8 cellular contexts compared by ENCODE assay signal in genomic region chr6:38640216-38640909, GRCh38. TPM values are rescaled to one million over a fixed set of nuclear protein-coding genes. Genes with fewer than 3 reads are reported as not detected.
A peak's percentile ranks its signal among the peaks of the same experiment; 100 is the strongest.
DNase-seq lines count a peak whose midpoint lies in the region; ATAC-seq and TF ChIP-seq lines count a peak whose summit lies in the region.

No MANE protein-coding gene starts in this region.

- H3K9me2 ChIP-seq in SK-N-SH: no peaks in the 10 kb centered on the region

- peak overlapping the region; percentile 92 for H3K4me3 ChIP-seq in AG04449 (ENCODE audit: low read depth, low read length)
- H3K4me3 ChIP-seq in SK-N-SH (ENCODE audit: low read depth in 2 of 2, low read length in 1 of 2): peak overlapping the region; percentile 78 to 98
- peak overlapping the region; percentile 98 for H3K4me3 ChIP-seq in epithelial cell of proximal tubule (ENCODE audit: low read depth, low read length)

- TF ChIP-seq CTCF in AG04449 (IDR thresholded peaks at IDR 0.05; ENCODE audit: insufficient read depth, low read length, missing control alignments) (no peak), SK-N-SH (IDR thresholded peaks at IDR 0.05) (no peak), epithelial cell of proximal tubule (conservative IDR thresholded peaks at IDR 0.05; ENCODE audit: low read depth, low read length) (no peak), osteocyte (IDR thresholded peaks at IDR 0.05) (no peak)

- no peaks in the 10 kb centered on the region for H3K9me3 Mint-ChIP-seq in osteocyte (ENCODE audit: unreplicated experiment)

- H3K27ac ChIP-seq in SK-N-SH (ENCODE audit: low read depth in 2 of 2, low read length in 1 of 2): peak overlapping the region; percentile 87 to 94

- no peak for TF ChIP-seq EP300 in SK-N-SH (IDR thresholded peaks at IDR 0.05; ENCODE audit: borderline replicate concordance in 1 of 2, low read depth in 1 of 2, low read length in 1 of 2)

- peak overlapping the region; percentile 97 for H2AFZ ChIP-seq in SK-N-SH (ENCODE audit: low read depth)

- H3K9me3 ChIP-seq in SK-N-SH: no peaks in the 10 kb centered on the region

- no peaks in the 10 kb centered on the region for H3K27me3 Mint-ChIP-seq in osteocyte (ENCODE audit: unreplicated experiment)

- H3K36me3 ChIP-seq in SK-N-SH (replicated peaks in 1 of 2; ENCODE audit: control insufficient read depth in 1 of 2, insufficient read depth in 2 of 2, low read length in 1 of 2): no peaks in the 10 kb centered on the region

- no peaks in the 10 kb centered on the region for H3F3A ChIP-seq in SK-N-SH (replicated peaks; ENCODE audit: insufficient read depth)

- no peaks in the 10 kb centered on the region for H4K20me1 ChIP-seq in SK-N-SH (ENCODE audit: insufficient read depth)

- H3K4me1 Mint-ChIP-seq in osteocyte (ENCODE audit: unreplicated experiment): peaks cover 21% of the 10 kb centered on the region

- CTCF ChIA-PET in AG04449 (lab: Yijun Ruan, JAX): no interaction called here
- CTCF ChIA-PET in SK-N-SH (lab: Yijun Ruan, JAX): interaction anchor here (0.6 to 1.2 kb wide), 2 partner anchors 10 to 331 kb away, joined by 3 to 4 read pairs; no protein-coding TSS in a partner anchor

- POLR2A ChIA-PET in AG04449 (lab: Yijun Ruan, JAX): interaction anchor here (0.7 kb wide), 1 partner anchor 1058 kb away, joined by 3 read pairs; no protein-coding TSS in a partner anchor
- POLR2A ChIA-PET in SK-N-SH (lab: Yijun Ruan, JAX): no interaction called here

- peaks cover 28% of the 10 kb centered on the region for H3K79me2 ChIP-seq in SK-N-SH (ENCODE audit: insufficient read depth)

- DNase-seq in AG04449 (ENCODE audit: low read depth, low spot score) (no peak), SK-N-SH (no peak), epithelial cell of proximal tubule (ENCODE audit: low read depth) (no peak), osteocyte (ENCODE audit: extremely low spot score, unreplicated experiment) (no peak), ureter (ENCODE audit: low spot score) (no peak)

- no peak for TF ChIP-seq RAD21 in SK-N-SH (IDR thresholded peaks at IDR 0.05; ENCODE audit: low read length)

- no peaks in the 10 kb centered on the region for H3K27me3 ChIP-seq in SK-N-SH (ENCODE audit: insufficient read depth)

- ATAC-seq in GM21381 (IDR thresholded peaks at IDR 0.05; ENCODE audit: unreplicated experiment): peak; percentile 22
- ATAC-seq in HG03280 (IDR thresholded peaks at IDR 0.05; ENCODE audit: unreplicated experiment): no peak
- no peak for ATAC-seq in GM18861 (IDR thresholded peaks at IDR 0.05; ENCODE audit: unreplicated experiment)

- H3K4me3 Mint-ChIP-seq in osteocyte (ENCODE audit: unreplicated experiment): peak overlapping the region; percentile 89

- 10% methylated on average over 32 of the region's 32 CpGs for WGBS in SK-N-SH (ENCODE audit: low lambda C conversion rate)

- no peaks in the 10 kb centered on the region for H3K36me3 Mint-ChIP-seq in osteocyte (ENCODE audit: unreplicated experiment)

- H3K9ac ChIP-seq in SK-N-SH: peak overlapping the region; percentile 89

- H3K4me2 ChIP-seq in SK-N-SH: peak overlapping the region; percentile 80

- peaks cover 0 to 9% of the 10 kb centered on the region in 2 experiments; a peak in 2 of 4 replicates for H3K4me1 ChIP-seq in SK-N-SH (ENCODE audit: control insufficient read depth in 1 of 2, insufficient read depth in 2 of 2, low read depth in 1 of 2, low read length in 1 of 2)

- H3K27ac Mint-ChIP-seq in osteocyte (ENCODE audit: unreplicated experiment): peak overlapping the region; percentile 94

TF ChIP-seq in SK-N-SH, 30 proteins besides CTCF, POLR2A, EP300 and RAD21:
- TF ChIP-seq, protein P1, sequence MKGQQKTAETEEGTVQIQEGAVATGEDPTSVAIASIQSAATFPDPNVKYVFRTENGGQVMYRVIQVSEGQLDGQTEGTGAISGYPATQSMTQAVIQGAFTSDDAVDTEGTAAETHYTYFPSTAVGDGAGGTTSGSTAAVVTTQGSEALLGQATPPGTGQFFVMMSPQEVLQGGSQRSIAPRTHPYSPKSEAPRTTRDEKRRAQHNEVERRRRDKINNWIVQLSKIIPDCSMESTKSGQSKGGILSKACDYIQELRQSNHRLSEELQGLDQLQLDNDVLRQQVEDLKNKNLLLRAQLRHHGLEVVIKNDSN (IDR thresholded peaks at IDR 0.05; ENCODE audit: borderline replicate concordance, low read depth): no peak
- TF ChIP-seq RCOR1 (IDR thresholded peaks at IDR 0.05; ENCODE audit: low read length) (peak; percentile 17; the same call in 1 of the 2 replicates), SMC3 (IDR thresholded peaks at IDR 0.05; ENCODE audit: low read depth, low read length) (no peak), SIN3A (IDR thresholded peaks at IDR 0.05; ENCODE audit: borderline replicate concordance, low read depth, low read length) (no peak)

RNA-seq across cellular contexts. Expression of gene BTBD9, which starts 0.6 kb away (rescaled TPM):
- polyA plus RNA-seq in SK-N-SH (2012; rRNA removed): 2.2 and 3.2 TPM in 2 replicates
- polyA plus RNA-seq in SK-N-SH (2012; cell fraction: cytosol; rRNA removed): 1.8 and 2.2 TPM in 2 replicates
- 3.1 and 3.6 TPM in 2 replicates for polyA plus RNA-seq in SK-N-SH (2012; cell fraction: nucleus; rRNA removed)
- total RNA-seq in epithelial cell of proximal tubule: 2.9 TPM in 2 replicates
- total RNA-seq in osteocyte: 18.1 and 19.6 TPM in 2 replicates
- total RNA-seq in ureter: 42.5 TPM
